In genomic region chr12:52691076-52691764, GRCh38 we compare ENCODE assay signal across 10 cellular contexts. TPM values are rescaled to one million over a fixed set of nuclear protein-coding genes. Genes with fewer than 3 reads are reported as not detected.
DNase-seq lines count a peak whose midpoint lies in the region; ATAC-seq and TF ChIP-seq lines count a peak whose summit lies in the region.
"Had no signal": no experiment of that assay in that cellular context is flagged by ENCODE, and none has a peak within 500 bp of the region (broad histone marks: within the 10 kb centered on the region; RNA-seq: fewer than 3 reads in every experiment).

No MANE protein-coding gene starts in this region.

- H3K27me3 Mint-ChIP-seq in activated T-helper 1 cell treated with anti-CD3 and anti-CD28 coated beads, Interleukin-12 subunit alpha, Interleukin-12 subunit beta, Interleukin-2, Interleukin-4 antibody, amounts not matched to agents 30 ng/mL and 10 ng/mL and 1 ng/mL, durations not matched to agents 14 hours and 24 hours and 36 hours (ENCODE audit: insufficient read depth): peaks cover 61% of the 10 kb centered on the region

- ATAC-seq in Right ventricle myocardium inferior: peak; percentile 31
- no peak for ATAC-seq in GM18870 (IDR thresholded peaks at IDR 0.05; ENCODE audit: unreplicated experiment)
- ATAC-seq in GM18505 (IDR thresholded peaks at IDR 0.05; ENCODE audit: unreplicated experiment): no peak

- TF ChIP-seq CTCF in right atrium auricular region (IDR thresholded peaks at IDR 0.05): no peak

- no peaks in the 10 kb centered on the region for H3K9me3 Mint-ChIP-seq in activated T-helper 1 cell treated with anti-CD3 and anti-CD28 coated beads, Interleukin-12 subunit alpha, Interleukin-12 subunit beta, Interleukin-2, Interleukin-4 antibody, amounts not matched to agents 30 ng/mL and 10 ng/mL and 1 ng/mL, durations not matched to agents 14 hours and 24 hours and 36 hours

- H3K9ac ChIP-seq in iPS-15b (ENCODE audit: low read depth, low read length): peak overlapping the region; percentile 38

- DNase-seq in Right ventricle myocardium inferior (ENCODE audit: missing footprints): no peak
- no peak for DNase-seq in right atrium auricular region (ENCODE audit: low spot score)
- DNase-seq in activated T-helper 1 cell treated with anti-CD3 and anti-CD28 coated beads, Interleukin-12 subunit alpha, Interleukin-12 subunit beta, Interleukin-2, Interleukin-4 antibody, amounts not matched to agents 30 ng/mL and 10 ng/mL and 1 ng/mL, durations not matched to agents 14 hours and 24 hours and 36 hours (ENCODE audit: low spot score): peak; percentile 28
- DNase-seq in stimulated activated CD4-positive, alpha-beta T cell treated with anti-CD3 and anti-CD28 coated beads, Interleukin-1b, Interleukin-23, amount 100 ng/mL, for 4 hours (ENCODE audit: low read depth in 2 of 2): peak; percentile 43 to 46
- no peak for DNase-seq in T1000 (lab: John Stamatoyannopoulos, UW)

- no peaks in the 10 kb centered on the region for H3K36me3 Mint-ChIP-seq in activated T-helper 1 cell treated with anti-CD3 and anti-CD28 coated beads, Interleukin-12 subunit alpha, Interleukin-12 subunit beta, Interleukin-2, Interleukin-4 antibody, amounts not matched to agents 30 ng/mL and 10 ng/mL and 1 ng/mL, durations not matched to agents 14 hours and 24 hours and 36 hours (ENCODE audit: low read depth)

- H3K4me1 Mint-ChIP-seq in activated T-helper 1 cell treated with anti-CD3 and anti-CD28 coated beads, Interleukin-12 subunit alpha, Interleukin-12 subunit beta, Interleukin-2, Interleukin-4 antibody, amounts not matched to agents 30 ng/mL and 10 ng/mL and 1 ng/mL, durations not matched to agents 14 hours and 24 hours and 36 hours (ENCODE audit: low read depth): peaks cover 14% of the 10 kb centered on the region

- H3K4me3 Mint-ChIP-seq in activated T-helper 1 cell treated with anti-CD3 and anti-CD28 coated beads, Interleukin-12 subunit alpha, Interleukin-12 subunit beta, Interleukin-2, Interleukin-4 antibody, amounts not matched to agents 30 ng/mL and 10 ng/mL and 1 ng/mL, durations not matched to agents 14 hours and 24 hours and 36 hours: peak overlapping the region; percentile 58

- no peak overlapping the region for H3K27ac ChIP-seq in right atrium auricular region

- H3K36me3 ChIP-seq in right atrium auricular region (no peaks in the 10 kb centered on the region), iPS-15b (ENCODE audit: control insufficient read depth, insufficient read depth, low read length) (no peaks in the 10 kb centered on the region)

- H3K4me3 ChIP-seq in right atrium auricular region (peak overlapping the region in 1 of 2 donors; percentile 24), iPS-15b (ENCODE audit: low read depth, low read length) (peak overlapping the region; percentile 50)

- TF ChIP-seq POLR2A in GM18505 (IDR thresholded peaks at IDR 0.05; ENCODE audit: borderline replicate concordance, extremely low read depth, insufficient read depth, insufficient read length): no peak

- H3K9me3 ChIP-seq in right atrium auricular region (no peaks in the 10 kb centered on the region), iPS-15b (ENCODE audit: control insufficient read depth, insufficient read depth, low read length) (no peaks in the 10 kb centered on the region)

- no peaks in the 10 kb centered on the region for H3K27me3 ChIP-seq in right atrium auricular region
- peaks cover 36% of the 10 kb centered on the region for H3K27me3 ChIP-seq in iPS-15b (ENCODE audit: control insufficient read depth, insufficient read depth, low read length)

- intact Hi-C loops in Right ventricle myocardium inferior (cut with DNase I): no loop called here
- intact Hi-C loops in activated T-helper 1 cell treated with anti-CD3 and anti-CD28 coated beads, Interleukin-12 subunit alpha, Interleukin-12 subunit beta, Interleukin-2, Interleukin-4 antibody, amounts not matched to agents 30 ng/mL and 10 ng/mL and 1 ng/mL, durations not matched to agents 14 hours and 24 hours and 36 hours (cut with micrococcal nuclease): loop anchor here (5.0 kb wide), 1 partner anchor 109 kb away; no protein-coding TSS in a partner anchor

- H3K4me1 ChIP-seq in right atrium auricular region: peaks cover 0 to 11% of the 10 kb centered on the region in 2 donors
- no peaks in the 10 kb centered on the region for H3K4me1 ChIP-seq in iPS-15b (ENCODE audit: control insufficient read depth, insufficient read depth, low read length)

- H3K27ac Mint-ChIP-seq in activated T-helper 1 cell treated with anti-CD3 and anti-CD28 coated beads, Interleukin-12 subunit alpha, Interleukin-12 subunit beta, Interleukin-2, Interleukin-4 antibody, amounts not matched to agents 30 ng/mL and 10 ng/mL and 1 ng/mL, durations not matched to agents 14 hours and 24 hours and 36 hours: no peak overlapping the region

RNA-seq across cellular contexts. Expression of gene KRT1, which starts 11.0 kb away (rescaled TPM):
- total RNA-seq in Right ventricle myocardium inferior: not detected
- not detected for total RNA-seq in right atrium auricular region
- not detected in 2 replicates for total RNA-seq in activated T-helper 1 cell treated with anti-CD3 and anti-CD28 coated beads, Interleukin-12 subunit alpha, Interleukin-12 subunit beta, Interleukin-2, Interleukin-4 antibody, amounts not matched to agents 30 ng/mL and 10 ng/mL and 1 ng/mL, durations not matched to agents 14 hours and 24 hours and 36 hours
- total RNA-seq: renal cortical epithelial cell, SK-MEL-5 had no signal

RNA-seq across cellular contexts. Expression of gene KRT77, which starts 12.1 kb away (rescaled TPM):
- not detected for total RNA-seq in Right ventricle myocardium inferior
- not detected for total RNA-seq in right atrium auricular region
- total RNA-seq in activated T-helper 1 cell treated with anti-CD3 and anti-CD28 coated beads, Interleukin-12 subunit alpha, Interleukin-12 subunit beta, Interleukin-2, Interleukin-4 antibody, amounts not matched to agents 30 ng/mL and 10 ng/mL and 1 ng/mL, durations not matched to agents 14 hours and 24 hours and 36 hours: not detected in 2 replicates
- total RNA-seq: renal cortical epithelial cell, SK-MEL-5 had no signal

RNA-seq across cellular contexts. Expression of gene KRT2, which starts 39.2 kb away (rescaled TPM):
- not detected for total RNA-seq in Right ventricle myocardium inferior
- total RNA-seq in right atrium auricular region: not detected
- not detected in 2 replicates for total RNA-seq in activated T-helper 1 cell treated with anti-CD3 and anti-CD28 coated beads, Interleukin-12 subunit alpha, Interleukin-12 subunit beta, Interleukin-2, Interleukin-4 antibody, amounts not matched to agents 30 ng/mL and 10 ng/mL and 1 ng/mL, durations not matched to agents 14 hours and 24 hours and 36 hours
- total RNA-seq: renal cortical epithelial cell, SK-MEL-5 had no signal

Comparison
In these comparisons a context has a peak if more than half of its experiments do, and no peak if none do; other contexts are left out.
1. DNase-seq: peak in activated T-helper 1 cell treated with anti-CD3 and anti-CD28 coated beads, Interleukin-12 subunit alpha, Interleukin-12 subunit beta, Interleukin-2, Interleukin-4 antibody, amounts not matched to agents 30 ng/mL and 10 ng/mL and 1 ng/mL, durations not matched to agents 14 hours and 24 hours and 36 hours (single experiment) and stimulated activated CD4-positive, alpha-beta T cell treated with anti-CD3 and anti-CD28 coated beads, Interleukin-1b, Interleukin-23, amount 100 ng/mL, for 4 hours (2 of 2); none in Right ventricle myocardium inferior (single experiment), right atrium auricular region (single experiment) and T1000 (single experiment).